In the genomic region with DNA sequence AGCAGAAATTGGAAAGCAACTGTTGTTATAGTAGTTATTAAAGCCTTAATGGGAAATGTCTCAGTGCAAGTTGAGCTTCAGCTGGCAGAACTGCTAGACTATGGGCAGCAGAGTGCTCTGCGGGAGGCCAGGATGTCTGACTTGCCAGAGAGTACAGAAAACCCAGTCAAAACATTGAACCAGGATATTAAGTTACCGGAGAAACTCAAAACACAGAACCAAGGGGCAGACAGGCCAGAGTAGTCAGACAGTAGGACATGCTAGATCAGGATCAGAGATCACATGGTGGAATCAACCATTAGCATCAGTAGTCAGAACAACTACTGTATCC, we compare ENCODE assay signal across 27 cellular contexts.
"Had no signal": no experiment of that assay in that cellular context is flagged by ENCODE, and none has a peak within 500 bp of the region (broad histone marks: within the 10 kb centered on the region; RNA-seq: fewer than 3 reads in every experiment).

No MANE protein-coding gene starts in this region.

- H3K4me3 Mint-ChIP-seq: memory B cell; mesothelial cell of epicardium; naive thymus-derived CD4-positive, alpha-beta T cell; nephron; stimulated activated naive CD8-positive, alpha-beta T cell treated with anti-CD3 and anti-CD28 coated beads, Interleukin-15, amount 100 ng/mL, for 72 hours had no signal

- H3K4me1 Mint-ChIP-seq: memory B cell had no signal

- H3K27ac Mint-ChIP-seq: memory B cell; mesothelial cell of epicardium; naive thymus-derived CD4-positive, alpha-beta T cell; nephron; stimulated activated naive CD8-positive, alpha-beta T cell treated with anti-CD3 and anti-CD28 coated beads, Interleukin-15, amount 100 ng/mL, for 72 hours had no signal

- DNase-seq: cerebellar nuclear complex; colonic mucosa; dermis blood vessel endothelial cell; effector memory CD4-positive, alpha-beta T cell; foreskin melanocyte; glutamatergic neuron; heart right ventricle; hippocampal formation; islet precursor cell; naive thymus-derived CD4-positive, alpha-beta T cell; nucleus accumbens; ovary; posterior cingulate gyrus; psoas muscle; right cardiac atrium; sigmoid colon; stimulated activated CD4-positive, alpha-beta T cell treated with anti-CD3 and anti-CD28 coated beads, Interleukin-15, amount 100 ng/mL, for 24 hours; stimulated activated CD4-positive, alpha-beta T cell treated with anti-CD3 and anti-CD28 coated beads, Interleukin-2, amount 100 ng/mL, for 48 hours; stimulated activated naive CD4-positive, alpha-beta T cell; stimulated activated naive CD8-positive, alpha-beta T cell treated with anti-CD3 and anti-CD28 coated beads, Interleukin-15, amount 100 ng/mL, for 72 hours; transverse colon; upper lobe of right lung; uterus had no signal

- H3K9me3 Mint-ChIP-seq: memory B cell had no signal

- H3K36me3 Mint-ChIP-seq: memory B cell, mesothelial cell of epicardium had no signal

- H3K27me3 Mint-ChIP-seq: memory B cell; stimulated activated naive CD8-positive, alpha-beta T cell treated with anti-CD3 and anti-CD28 coated beads, Interleukin-15, amount 100 ng/mL, for 72 hours had no signal

- ATAC-seq: heart right ventricle; left lobe of liver; naive thymus-derived CD4-positive, alpha-beta T cell; psoas muscle; right cardiac atrium; stimulated activated naive CD8-positive, alpha-beta T cell treated with anti-CD3 and anti-CD28 coated beads, Interleukin-15, amount 100 ng/mL, for 72 hours; upper lobe of right lung had no signal
